ENCODE assay signal across 1 cellular context in the genomic region with DNA sequence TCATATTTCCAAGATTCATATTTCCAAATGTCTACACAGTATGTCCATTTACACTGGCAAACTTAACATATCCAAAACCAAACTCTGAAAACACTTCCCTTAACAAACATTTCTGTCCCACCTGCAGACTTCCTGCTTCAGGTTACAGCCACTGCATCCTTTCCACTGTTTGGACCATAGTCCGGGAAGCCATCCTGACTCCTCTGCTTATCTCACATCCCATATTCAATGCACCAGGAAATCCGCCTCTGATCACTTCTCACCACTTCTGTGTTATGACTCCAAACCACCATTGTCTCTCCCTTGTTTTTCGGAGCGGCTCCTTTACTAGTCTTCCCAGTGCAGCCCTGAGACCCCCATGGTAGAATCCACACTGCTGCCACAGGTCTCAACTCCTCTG.
TF ChIP-seq lines count a peak whose summit lies in the region.

No MANE protein-coding gene starts in this region.

TF ChIP-seq in K562, 482 proteins besides CTCF, POLR2A, EP300 and RAD21:
- TF ChIP-seq, protein P1, sequence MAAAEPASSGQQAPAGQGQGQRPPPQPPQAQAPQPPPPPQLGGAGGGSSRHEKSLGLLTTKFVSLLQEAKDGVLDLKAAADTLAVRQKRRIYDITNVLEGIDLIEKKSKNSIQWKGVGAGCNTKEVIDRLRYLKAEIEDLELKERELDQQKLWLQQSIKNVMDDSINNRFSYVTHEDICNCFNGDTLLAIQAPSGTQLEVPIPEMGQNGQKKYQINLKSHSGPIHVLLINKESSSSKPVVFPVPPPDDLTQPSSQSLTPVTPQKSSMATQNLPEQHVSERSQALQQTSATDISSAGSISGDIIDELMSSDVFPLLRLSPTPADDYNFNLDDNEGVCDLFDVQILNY (CRISPR knock-in tag; IDR thresholded peaks at IDR 0.05), result peak; percentile 83; the same call in 1 of the 2 replicates
- TF ChIP-seq CREBBP (IDR thresholded peaks at IDR 0.05; ENCODE audit: low read depth, low read length), result peak; percentile 71
- TF ChIP-seq STAG1 (CRISPR knock-in tag; IDR thresholded peaks at IDR 0.05; ENCODE audit: borderline replicate concordance), result no peak
- TF ChIP-seq ZNF764 (CRISPR knock-in tag; IDR thresholded peaks at IDR 0.05; ENCODE audit: low read depth), result no peak
- no peak for TF ChIP-seq PHB2 (IDR thresholded peaks at IDR 0.05; ENCODE audit: low read depth)
- TF ChIP-seq MLX (CRISPR knock-in tag; conservative IDR thresholded peaks at IDR 0.05), result no peak
- TF ChIP-seq ZBTB26 (CRISPR knock-in tag; IDR thresholded peaks at IDR 0.05), result no peak
- no peak for TF ChIP-seq ZBTB49 (CRISPR knock-in tag; IDR thresholded peaks at IDR 0.05; ENCODE audit: borderline replicate concordance)
- no peak for TF ChIP-seq HINFP (tag; conservative IDR thresholded peaks at IDR 0.05; ENCODE audit: low read depth)
- TF ChIP-seq GTF2A2 (tag; IDR thresholded peaks at IDR 0.05), result no peak
- TF ChIP-seq ARHGAP35 (IDR thresholded peaks at IDR 0.05; ENCODE audit: partially characterized antibody), result no peak
- peak; percentile 51; the same call in 1 of the 2 replicates for TF ChIP-seq SP1 (CRISPR knock-in tag; IDR thresholded peaks at IDR 0.05)
- TF ChIP-seq JUNB (CRISPR knock-in tag; conservative IDR thresholded peaks at IDR 0.05), result 0 out of 2 replicates have a peak, but pooled peaks have one; percentile 25
- TF ChIP-seq PTRF (tag; IDR thresholded peaks at IDR 0.05), result no peak
- TF ChIP-seq CHD2 (IDR thresholded peaks at IDR 0.05; ENCODE audit: low read depth, low read length), result no peak
- TF ChIP-seq, protein P2, sequence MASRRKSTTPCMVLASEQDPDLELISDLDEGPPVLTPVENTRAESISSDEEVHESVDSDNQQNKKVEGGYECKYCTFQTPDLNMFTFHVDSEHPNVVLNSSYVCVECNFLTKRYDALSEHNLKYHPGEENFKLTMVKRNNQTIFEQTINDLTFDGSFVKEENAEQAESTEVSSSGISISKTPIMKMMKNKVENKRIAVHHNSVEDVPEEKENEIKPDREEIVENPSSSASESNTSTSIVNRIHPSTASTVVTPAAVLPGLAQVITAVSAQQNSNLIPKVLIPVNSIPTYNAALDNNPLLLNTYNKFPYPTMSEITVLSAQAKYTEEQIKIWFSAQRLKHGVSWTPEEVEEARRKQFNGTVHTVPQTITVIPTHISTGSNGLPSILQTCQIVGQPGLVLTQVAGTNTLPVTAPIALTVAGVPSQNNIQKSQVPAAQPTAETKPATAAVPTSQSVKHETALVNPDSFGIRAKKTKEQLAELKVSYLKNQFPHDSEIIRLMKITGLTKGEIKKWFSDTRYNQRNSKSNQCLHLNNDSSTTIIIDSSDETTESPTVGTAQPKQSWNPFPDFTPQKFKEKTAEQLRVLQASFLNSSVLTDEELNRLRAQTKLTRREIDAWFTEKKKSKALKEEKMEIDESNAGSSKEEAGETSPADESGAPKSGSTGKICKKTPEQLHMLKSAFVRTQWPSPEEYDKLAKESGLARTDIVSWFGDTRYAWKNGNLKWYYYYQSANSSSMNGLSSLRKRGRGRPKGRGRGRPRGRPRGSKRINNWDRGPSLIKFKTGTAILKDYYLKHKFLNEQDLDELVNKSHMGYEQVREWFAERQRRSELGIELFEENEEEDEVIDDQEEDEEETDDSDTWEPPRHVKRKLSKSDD (conservative IDR thresholded peaks at IDR 0.05; ENCODE audit: low read length), result no peak
- TF ChIP-seq ZFX (CRISPR knock-in tag; IDR thresholded peaks at IDR 0.05), result no peak
- no peak for TF ChIP-seq C11orf30 (IDR thresholded peaks at IDR 0.05; ENCODE audit: low read depth)
- TF ChIP-seq HDAC6 (IDR thresholded peaks at IDR 0.05; ENCODE audit: low read depth, low read length), result peak; percentile 26; the same call in 1 of the 2 replicates
- no peak for TF ChIP-seq SFPQ (IDR thresholded peaks at IDR 0.05; ENCODE audit: low read depth, low read length)
- no peak for TF ChIP-seq ELK3 (CRISPR knock-in tag; IDR thresholded peaks at IDR 0.05)
- no peak for TF ChIP-seq FOXM1 (IDR thresholded peaks at IDR 0.05; ENCODE audit: low read depth)
- TF ChIP-seq FOXM1 (CRISPR knock-in tag; IDR thresholded peaks at IDR 0.05; ENCODE audit: low read depth), result no peak
- no peak for TF ChIP-seq UBTF (IDR thresholded peaks at IDR 0.05; ENCODE audit: borderline replicate concordance in 1 of 2, low read depth in 2 of 2, low read length in 2 of 2)
- TF ChIP-seq ZNF668 (CRISPR knock-in tag; IDR thresholded peaks at IDR 0.05), result no peak
- TF ChIP-seq SRSF3 (IDR thresholded peaks at IDR 0.05; ENCODE audit: insufficient read depth, low read length), result no peak
- TF ChIP-seq HNRNPH1 (optimal IDR thresholded peaks at IDR 0.05; ENCODE audit: low read depth, low read length), result no peak
- TF ChIP-seq, protein P3, sequence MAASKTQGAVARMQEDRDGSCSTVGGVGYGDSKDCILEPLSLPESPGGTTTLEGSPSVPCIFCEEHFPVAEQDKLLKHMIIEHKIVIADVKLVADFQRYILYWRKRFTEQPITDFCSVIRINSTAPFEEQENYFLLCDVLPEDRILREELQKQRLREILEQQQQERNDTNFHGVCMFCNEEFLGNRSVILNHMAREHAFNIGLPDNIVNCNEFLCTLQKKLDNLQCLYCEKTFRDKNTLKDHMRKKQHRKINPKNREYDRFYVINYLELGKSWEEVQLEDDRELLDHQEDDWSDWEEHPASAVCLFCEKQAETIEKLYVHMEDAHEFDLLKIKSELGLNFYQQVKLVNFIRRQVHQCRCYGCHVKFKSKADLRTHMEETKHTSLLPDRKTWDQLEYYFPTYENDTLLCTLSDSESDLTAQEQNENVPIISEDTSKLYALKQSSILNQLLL (CRISPR knock-in tag; IDR thresholded peaks at IDR 0.05; ENCODE audit: borderline replicate concordance), result 0 out of 2 replicates have a peak, but pooled peaks have one; percentile 43
- TF ChIP-seq PYGO2 (tag; IDR thresholded peaks at IDR 0.05), result no peak
- no peak for TF ChIP-seq RFX1 (IDR thresholded peaks at IDR 0.05)
- TF ChIP-seq, protein P4, sequence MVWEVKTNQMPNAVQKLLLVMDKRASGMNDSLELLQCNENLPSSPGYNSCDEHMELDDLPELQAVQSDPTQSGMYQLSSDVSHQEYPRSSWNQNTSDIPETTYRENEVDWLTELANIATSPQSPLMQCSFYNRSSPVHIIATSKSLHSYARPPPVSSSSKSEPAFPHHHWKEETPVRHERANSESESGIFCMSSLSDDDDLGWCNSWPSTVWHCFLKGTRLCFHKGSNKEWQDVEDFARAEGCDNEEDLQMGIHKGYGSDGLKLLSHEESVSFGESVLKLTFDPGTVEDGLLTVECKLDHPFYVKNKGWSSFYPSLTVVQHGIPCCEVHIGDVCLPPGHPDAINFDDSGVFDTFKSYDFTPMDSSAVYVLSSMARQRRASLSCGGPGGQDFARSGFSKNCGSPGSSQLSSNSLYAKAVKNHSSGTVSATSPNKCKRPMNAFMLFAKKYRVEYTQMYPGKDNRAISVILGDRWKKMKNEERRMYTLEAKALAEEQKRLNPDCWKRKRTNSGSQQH (CRISPR knock-in tag; IDR thresholded peaks at IDR 0.05), result 0 out of 2 replicates have a peak, but pooled peaks have one; percentile 73
- TF ChIP-seq ZNF174 (CRISPR knock-in tag; IDR thresholded peaks at IDR 0.05), result no peak
- peak; percentile 41; the same call in 1 of the 2 replicates for TF ChIP-seq OTX1 (CRISPR knock-in tag; IDR thresholded peaks at IDR 0.05)
- TF ChIP-seq, protein P5, sequence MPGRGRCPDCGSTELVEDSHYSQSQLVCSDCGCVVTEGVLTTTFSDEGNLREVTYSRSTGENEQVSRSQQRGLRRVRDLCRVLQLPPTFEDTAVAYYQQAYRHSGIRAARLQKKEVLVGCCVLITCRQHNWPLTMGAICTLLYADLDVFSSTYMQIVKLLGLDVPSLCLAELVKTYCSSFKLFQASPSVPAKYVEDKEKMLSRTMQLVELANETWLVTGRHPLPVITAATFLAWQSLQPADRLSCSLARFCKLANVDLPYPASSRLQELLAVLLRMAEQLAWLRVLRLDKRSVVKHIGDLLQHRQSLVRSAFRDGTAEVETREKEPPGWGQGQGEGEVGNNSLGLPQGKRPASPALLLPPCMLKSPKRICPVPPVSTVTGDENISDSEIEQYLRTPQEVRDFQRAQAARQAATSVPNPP (IDR thresholded peaks at IDR 0.05; ENCODE audit: borderline replicate concordance, insufficient read depth, insufficient read length), result no peak
